ENCODE assay signal across 14 cellular contexts in genomic region chr17:68297168-68297567, GRCh38. TPM values are rescaled to one million over a fixed set of nuclear protein-coding genes. Genes with fewer than 3 reads are reported as not detected.
DNase-seq lines count a peak whose midpoint lies in the region; ATAC-seq and TF ChIP-seq lines count a peak whose summit lies in the region.
"Had no signal": no experiment of that assay in that cellular context is flagged by ENCODE, and none has a peak within 500 bp of the region (broad histone marks: within the 10 kb centered on the region; RNA-seq: fewer than 3 reads in every experiment).

No MANE protein-coding gene starts in this region.

- H3K9ac ChIP-seq in colonic mucosa (ENCODE audit: low read depth in 2 of 2, low read length in 2 of 2), result no peak overlapping the region

- no peaks in the 10 kb centered on the region for H3K27me3 Mint-ChIP-seq in activated T-helper 2 cell treated with anti-CD3 and anti-CD28 coated beads, Interferon-gamma antibody, Interleukin-2, Interleukin-4, amounts not matched to agents 10 μg/mL and 5 μg/mL and 100 μg/mL, durations not matched to agents 14 hours and 24 hours and 36 hours (ENCODE audit: low read depth)
- peaks cover 0 to 2% of the 10 kb centered on the region in 2 donors for H3K27me3 Mint-ChIP-seq in natural killer cell treated with Interleukin-12 subunit alpha and Interleukin-12 subunit beta and Interleukin-15 and Interleukin-18, amount 100 ng/mL, for 72 hours

- no peaks in the 10 kb centered on the region for H3K9me3 ChIP-seq in MG63
- no peaks in the 10 kb centered on the region for H3K9me3 ChIP-seq in colonic mucosa
- H3K9me3 ChIP-seq: SJSA1 had no signal

- H3K4me3 ChIP-seq in MG63, result no peak overlapping the region
- no peak overlapping the region for H3K4me3 ChIP-seq in brain microvascular endothelial cell (ENCODE audit: low read depth, low read length)
- no peak overlapping the region for H3K4me3 ChIP-seq in colonic mucosa
- H3K4me3 ChIP-seq: SJSA1 had no signal

- H3K4me1 ChIP-seq in colonic mucosa, result peaks cover 1% of the 10 kb centered on the region

- no peaks in the 10 kb centered on the region for H3K27me3 ChIP-seq in MG63
- no peaks in the 10 kb centered on the region for H3K27me3 ChIP-seq in brain microvascular endothelial cell (replicated peaks)
- H3K27me3 ChIP-seq in colonic mucosa, result peaks cover 20% of the 10 kb centered on the region

- ATAC-seq in natural killer cell treated with Interleukin-12 subunit alpha and Interleukin-12 subunit beta and Interleukin-15 and Interleukin-18, amount 100 ng/mL, for 72 hours, result no peak

- in situ Hi-C loops in brain microvascular endothelial cell (cut with HindIII; ENCODE audit: low pct_ligation_motif_present, low sequenced_read_pairs), result no loop called here

- H3K36me3 ChIP-seq in MG63 (no peaks in the 10 kb centered on the region), brain microvascular endothelial cell (replicated peaks) (no peaks in the 10 kb centered on the region), colonic mucosa (no peaks in the 10 kb centered on the region)
- H3K36me3 ChIP-seq: SJSA1 had no signal

- H3K27ac ChIP-seq in brain microvascular endothelial cell, result no peak overlapping the region
- H3K27ac ChIP-seq in colonic mucosa, result no peak overlapping the region
- H3K27ac ChIP-seq: SJSA1 had no signal

- H3K9me3 Mint-ChIP-seq in activated T-helper 2 cell treated with anti-CD3 and anti-CD28 coated beads, Interferon-gamma antibody, Interleukin-2, Interleukin-4, amounts not matched to agents 10 μg/mL and 5 μg/mL and 100 μg/mL, durations not matched to agents 14 hours and 24 hours and 36 hours, result no peaks in the 10 kb centered on the region
- no peaks in the 10 kb centered on the region for H3K9me3 Mint-ChIP-seq in natural killer cell treated with Interleukin-12 subunit alpha and Interleukin-12 subunit beta and Interleukin-15 and Interleukin-18, amount 100 ng/mL, for 72 hours
- H3K9me3 Mint-ChIP-seq: endodermal cell had no signal

- intact Hi-C loops in activated T-helper 2 cell treated with anti-CD3 and anti-CD28 coated beads, Interferon-gamma antibody, Interleukin-2, Interleukin-4, amounts not matched to agents 10 μg/mL and 5 μg/mL and 100 μg/mL, durations not matched to agents 14 hours and 24 hours and 36 hours (cut with micrococcal nuclease), result loop anchor here (2.0 to 10.0 kb wide), 2 partner anchors 14 to 168 kb away; no protein-coding TSS in a partner anchor
- intact Hi-C loops in colonic mucosa (cut with DNase I), result no loop called here

- peak overlapping the region; percentile 43 for H3K4me3 Mint-ChIP-seq in activated T-helper 2 cell treated with anti-CD3 and anti-CD28 coated beads, Interferon-gamma antibody, Interleukin-2, Interleukin-4, amounts not matched to agents 10 μg/mL and 5 μg/mL and 100 μg/mL, durations not matched to agents 14 hours and 24 hours and 36 hours (ENCODE audit: low read depth)
- H3K4me3 Mint-ChIP-seq in natural killer cell treated with Interleukin-12 subunit alpha and Interleukin-12 subunit beta and Interleukin-15 and Interleukin-18, amount 100 ng/mL, for 72 hours, result peak overlapping the region; percentile 73
- H3K4me3 Mint-ChIP-seq: endodermal cell had no signal

- peak overlapping the region; percentile 66 for H3K27ac Mint-ChIP-seq in activated T-helper 2 cell treated with anti-CD3 and anti-CD28 coated beads, Interferon-gamma antibody, Interleukin-2, Interleukin-4, amounts not matched to agents 10 μg/mL and 5 μg/mL and 100 μg/mL, durations not matched to agents 14 hours and 24 hours and 36 hours
- peak overlapping the region; percentile 36 to 74 for H3K27ac Mint-ChIP-seq in natural killer cell treated with Interleukin-12 subunit alpha and Interleukin-12 subunit beta and Interleukin-15 and Interleukin-18, amount 100 ng/mL, for 72 hours
- H3K27ac Mint-ChIP-seq: endodermal cell had no signal

- DNase-seq in CD1c-positive myeloid dendritic cell (ENCODE audit: extremely low spot score) (peak; percentile 80), MG63 (peak; percentile 23), SKM-1 (lab: John Stamatoyannopoulos, UW; ENCODE audit: unreplicated experiment) (no peak), SHP77 treated with DMSO at 0.1 percent for 48 hours (lab: John Stamatoyannopoulos, UW) (no peak), brain microvascular endothelial cell (no peak), colonic mucosa (no peak)
- DNase-seq in activated T-helper 2 cell treated with anti-CD3 and anti-CD28 coated beads, Interferon-gamma antibody, Interleukin-2, Interleukin-4, amounts not matched to agents 10 μg/mL and 5 μg/mL and 100 μg/mL, durations not matched to agents 14 hours and 24 hours and 36 hours (ENCODE audit: low spot score), result no peak
- DNase-seq in natural killer cell treated with Interleukin-12 subunit alpha and Interleukin-12 subunit beta and Interleukin-15 and Interleukin-18, amount 100 ng/mL, for 72 hours (ENCODE audit: low spot score), result no peak
- DNase-seq: amygdala, endodermal cell, GOT3, NCI-H1417, NCI-H748 treated with DMSO at 0.1 percent for 48 hours had no signal

- peaks cover 6% of the 10 kb centered on the region for H3K36me3 Mint-ChIP-seq in activated T-helper 2 cell treated with anti-CD3 and anti-CD28 coated beads, Interferon-gamma antibody, Interleukin-2, Interleukin-4, amounts not matched to agents 10 μg/mL and 5 μg/mL and 100 μg/mL, durations not matched to agents 14 hours and 24 hours and 36 hours (ENCODE audit: low read depth)
- H3K36me3 Mint-ChIP-seq in natural killer cell treated with Interleukin-12 subunit alpha and Interleukin-12 subunit beta and Interleukin-15 and Interleukin-18, amount 100 ng/mL, for 72 hours, result no peaks in the 10 kb centered on the region

- TF ChIP-seq CTCF in brain microvascular endothelial cell (IDR thresholded peaks at IDR 0.05; ENCODE audit: low read depth, low read length, missing control alignments) (no peak), colonic mucosa (IDR thresholded peaks at IDR 0.05) (no peak)

- H3K4me1 Mint-ChIP-seq in activated T-helper 2 cell treated with anti-CD3 and anti-CD28 coated beads, Interferon-gamma antibody, Interleukin-2, Interleukin-4, amounts not matched to agents 10 μg/mL and 5 μg/mL and 100 μg/mL, durations not matched to agents 14 hours and 24 hours and 36 hours (ENCODE audit: low read depth), result peaks cover 53% of the 10 kb centered on the region
- H3K4me1 Mint-ChIP-seq in natural killer cell treated with Interleukin-12 subunit alpha and Interleukin-12 subunit beta and Interleukin-15 and Interleukin-18, amount 100 ng/mL, for 72 hours (ENCODE audit: low read depth in 2 of 2), result peaks cover 34 to 43% of the 10 kb centered on the region in 2 donors

RNA-seq across cellular contexts. Expression of gene ARSG, which starts 5.9 kb away (rescaled TPM):
- total RNA-seq in MG63 (2014; rRNA removed; shearing (Covaris generic); ENCODE audit: low replicate concordance), result 2.3 and 3.0 TPM in 2 replicates
- 7.3 and 9.6 TPM in 2 replicates for total RNA-seq in activated T-helper 2 cell treated with anti-CD3 and anti-CD28 coated beads, Interferon-gamma antibody, Interleukin-2, Interleukin-4, amounts not matched to agents 10 μg/mL and 5 μg/mL and 100 μg/mL, durations not matched to agents 14 hours and 24 hours and 36 hours
- total RNA-seq in natural killer cell treated with Interleukin-12 subunit alpha and Interleukin-12 subunit beta and Interleukin-15 and Interleukin-18, amount 100 ng/mL, for 72 hours, result 1 to 10 TPM; 2.4 to 4.7 TPM
- under 1 TPM; 0.24 to 0.79 TPM for total RNA-seq in colonic mucosa
- total RNA-seq: SJSA1 had no signal

RNA-seq across cellular contexts. Expression of gene SLC16A6, which starts 6.2 kb away (rescaled TPM):
- total RNA-seq in MG63 (2014; rRNA removed; shearing (Covaris generic); ENCODE audit: low replicate concordance), result 0.79 and 1.9 TPM in 2 replicates
- total RNA-seq in activated T-helper 2 cell treated with anti-CD3 and anti-CD28 coated beads, Interferon-gamma antibody, Interleukin-2, Interleukin-4, amounts not matched to agents 10 μg/mL and 5 μg/mL and 100 μg/mL, durations not matched to agents 14 hours and 24 hours and 36 hours, result 3.1 and 3.4 TPM in 2 replicates
- 1 to 10 TPM; 2.4 to 5.8 TPM for total RNA-seq in natural killer cell treated with Interleukin-12 subunit alpha and Interleukin-12 subunit beta and Interleukin-15 and Interleukin-18, amount 100 ng/mL, for 72 hours
- total RNA-seq in colonic mucosa, result under 1 TPM; 0.15 to 0.19 TPM
- total RNA-seq: SJSA1 had no signal

RNA-seq across cellular contexts. Expression of gene AMZ2, which starts 49.3 kb away (rescaled TPM):
- total RNA-seq in MG63 (2014; rRNA removed; shearing (Covaris generic); ENCODE audit: low replicate concordance), result 174 and 187 TPM in 2 replicates
- total RNA-seq in activated T-helper 2 cell treated with anti-CD3 and anti-CD28 coated beads, Interferon-gamma antibody, Interleukin-2, Interleukin-4, amounts not matched to agents 10 μg/mL and 5 μg/mL and 100 μg/mL, durations not matched to agents 14 hours and 24 hours and 36 hours, result 85.9 and 111 TPM in 2 replicates
- total RNA-seq in natural killer cell treated with Interleukin-12 subunit alpha and Interleukin-12 subunit beta and Interleukin-15 and Interleukin-18, amount 100 ng/mL, for 72 hours, result 10 to 100 TPM; 47.1 to 62.2 TPM
- total RNA-seq in colonic mucosa, result 10 to 100 TPM; 31.5 to 44.1 TPM

Comparison
In these comparisons a context has a peak if more than half of its experiments do, and no peak if none do; other contexts are left out.
1. DNase-seq: peak in CD1c-positive myeloid dendritic cell (single experiment) and MG63 (single experiment); none in activated T-helper 2 cell treated with anti-CD3 and anti-CD28 coated beads, Interferon-gamma antibody, Interleukin-2, Interleukin-4, amounts not matched to agents 10 μg/mL and 5 μg/mL and 100 μg/mL, durations not matched to agents 14 hours and 24 hours and 36 hours (single experiment), natural killer cell treated with Interleukin-12 subunit alpha and Interleukin-12 subunit beta and Interleukin-15 and Interleukin-18, amount 100 ng/mL, for 72 hours (single experiment), SKM-1 (single experiment), SHP77 treated with DMSO at 0.1 percent for 48 hours (single experiment), brain microvascular endothelial cell (single experiment) and colonic mucosa (single experiment).